In the genomic region with DNA sequence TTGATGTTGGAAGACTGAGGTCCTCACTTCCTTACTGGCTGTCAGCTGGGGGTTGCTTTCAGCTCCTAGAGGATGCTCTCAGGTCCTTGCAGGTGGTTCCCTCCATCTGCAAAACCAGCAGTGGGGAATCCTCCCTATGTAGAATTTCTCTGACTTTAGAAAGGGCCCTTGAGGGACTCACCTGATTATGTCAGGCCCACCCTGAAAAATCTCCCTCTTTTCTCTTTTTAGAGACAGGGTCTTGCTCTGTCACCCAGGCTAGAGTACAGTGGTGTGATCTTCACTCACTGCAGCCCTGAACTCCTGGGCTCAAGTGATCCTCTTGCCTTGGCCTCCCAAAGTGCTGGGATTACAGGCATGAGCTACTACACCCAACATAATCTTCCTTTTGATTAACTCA, we compare ENCODE assay signal across 33 cellular contexts.
"Had no signal": no experiment of that assay in that cellular context is flagged by ENCODE, and none has a peak within 500 bp of the region (broad histone marks: within the 10 kb centered on the region; RNA-seq: fewer than 3 reads in every experiment).

No MANE protein-coding gene starts in this region.

- H3K9me3 ChIP-seq: MG63 had no signal

- H3K27me3 ChIP-seq: MG63 had no signal

- H3K36me3 ChIP-seq: MG63 had no signal

- DNase-seq: Karpas-422, Kasumi-1, MG63, MM.1S, NCI-H1048, NCI-H1092, NCI-H1092 treated with DMSO at 0.1 percent for 48 hours, NCI-H1105, NCI-H1105 treated with DMSO at 0.1 percent for 48 hours, NCI-H1417, NCI-H1417 treated with DMSO at 0.1 percent for 48 hours, NCI-H1436, NCI-H1436 treated with DMSO at 0.1 percent for 48 hours, NCI-H146, NCI-H1694, NCI-H1694 treated with DMSO at 0.1 percent for 48 hours, NCI-H187, NCI-H187 treated with DMSO at 0.1 percent for 48 hours, NCI-H1930, NCI-H2029, NCI-H2029 treated with DMSO at 0.1 percent for 48 hours, NCI-H2081, NCI-H2081 treated with DMSO at 0.1 percent for 48 hours, NCI-H2107, NCI-H2171, NCI-H2171 treated with DMSO at 0.1 percent for 48 hours, NCI-H2227 treated with DMSO at 0.1 percent for 48 hours, NCI-H226, NCI-H345, NCI-H446, NCI-H446 treated with DMSO at 0.1 percent for 48 hours, NCI-H510A, NCI-H510A treated with DMSO at 0.1 percent for 48 hours had no signal

- H3K4me3 ChIP-seq: MG63 had no signal
